Comparison of ENCODE assay signal across 9 cellular contexts in genomic region chr10:15237351-15237750, GRCh38.
DNase-seq lines count a peak whose midpoint lies in the region; ATAC-seq and TF ChIP-seq lines count a peak whose summit lies in the region.
"Had no signal": no experiment of that assay in that cellular context is flagged by ENCODE, and none has a peak within 500 bp of the region (broad histone marks: within the 10 kb centered on the region; RNA-seq: fewer than 3 reads in every experiment).

No MANE protein-coding gene starts in this region.

- H3K36me3 ChIP-seq in GM23248 (ENCODE audit: low read depth) (no peaks in the 10 kb centered on the region), adipocyte (ENCODE audit: control insufficient read depth, insufficient read depth, low read length, severe bottlenecking) (no peaks in the 10 kb centered on the region), gastroesophageal sphincter (no peaks in the 10 kb centered on the region), rectal smooth muscle tissue (ENCODE audit: control insufficient read depth, insufficient read depth, low read length) (no peaks in the 10 kb centered on the region)

- no peak overlapping the region for H3K4me3 Mint-ChIP-seq in activated T-cell treated with anti-CD3 and anti-CD28 coated beads, Interleukin-2, amount 50 U/mL, for 4 hours

- TF ChIP-seq POLR2A in gastroesophageal sphincter (IDR thresholded peaks at IDR 0.05) = no peak

- H3K27ac ChIP-seq in GM23248 (peak overlapping the region; percentile 73), gastroesophageal sphincter (peak overlapping the region in 3 of 4 donors; percentile 19 to 59 (median 38)), rectal smooth muscle tissue (ENCODE audit: low read depth, low read length) (peak overlapping the region; percentile 40)

- H3K27me3 Mint-ChIP-seq in activated T-cell treated with anti-CD3 and anti-CD28 coated beads, Interleukin-2, amount 50 U/mL, for 4 hours (ENCODE audit: low read depth) = no peaks in the 10 kb centered on the region

- TF ChIP-seq EP300 in gastroesophageal sphincter (IDR thresholded peaks at IDR 0.05) = no peak

- peak; percentile 71 for ATAC-seq in gastroesophageal sphincter
- ATAC-seq in GM19455 (IDR thresholded peaks at IDR 0.05; ENCODE audit: unreplicated experiment) = no peak
- no peak for ATAC-seq in activated T-cell treated with anti-CD3 and anti-CD28 coated beads, Interleukin-2, amount 50 U/mL, for 4 hours
- no peak for ATAC-seq in GM19397 (IDR thresholded peaks at IDR 0.05; ENCODE audit: unreplicated experiment)

- WGBS in GM23248 (ENCODE audit: low coverage in 1 of 2, low lambda C conversion rate in 2 of 2, missing lambda C conversion rate in 2 of 2), 2 experiments = 18 to 22% methylated on average over 5 of the region's 5 CpGs
- whole genome bisulfite sequencing in gastroesophageal sphincter (ENCODE audit: low coverage in 1 of 2), 2 donors = 25 to 30% methylated on average over 2 to 5 of the region's 5 CpGs

- H3K27me3 ChIP-seq in GM23248 (replicated peaks; ENCODE audit: insufficient read depth) (no peaks in the 10 kb centered on the region), adipocyte (replicated peaks; ENCODE audit: control insufficient read depth, insufficient read depth, low read length) (no peaks in the 10 kb centered on the region), gastroesophageal sphincter (no peaks in the 10 kb centered on the region), rectal smooth muscle tissue (ENCODE audit: control insufficient read depth, insufficient read depth, low read length) (no peaks in the 10 kb centered on the region)

- H3F3A ChIP-seq in GM23248 (ENCODE audit: insufficient read depth) = no peaks in the 10 kb centered on the region

- no peaks in the 10 kb centered on the region for H3K79me2 ChIP-seq in GM23248 (ENCODE audit: insufficient read depth)

- H3K9me3 ChIP-seq in GM23248 (ENCODE audit: low read depth) = no peaks in the 10 kb centered on the region
- H3K9me3 ChIP-seq in adipocyte (ENCODE audit: control insufficient read depth, low read length) = no peaks in the 10 kb centered on the region
- H3K9me3 ChIP-seq in gastroesophageal sphincter = no peaks in the 10 kb centered on the region

- H3K9ac ChIP-seq in GM23248 (peak overlapping the region; percentile 53), adipocyte (ENCODE audit: low read length) (no peak overlapping the region), rectal smooth muscle tissue (ENCODE audit: low read length) (no peak overlapping the region)

- H2AFZ ChIP-seq in GM23248 = 0 out of 2 replicates have a peak overlapping the region, but pooled peaks have one; percentile 11

- H3K9me3 Mint-ChIP-seq in activated T-cell treated with anti-CD3 and anti-CD28 coated beads, Interleukin-2, amount 50 U/mL, for 4 hours = no peaks in the 10 kb centered on the region

- DNase-seq in GM23248 (peak; percentile 90), adipocyte (ENCODE audit: low read depth) (peak; percentile 14), CD1c-positive myeloid dendritic cell (ENCODE audit: extremely low spot score) (no peak)
- no peak for DNase-seq in activated T-cell treated with anti-CD3 and anti-CD28 coated beads, Interleukin-2, amount 50 U/mL, for 4 hours
- DNase-seq: activated CD4-positive, alpha-beta T cell treated with anti-CD3 and anti-CD28 coated beads for 1 hour had no signal

- peaks cover 12% of the 10 kb centered on the region for H3K4me1 ChIP-seq in GM23248 (ENCODE audit: insufficient read depth)
- H3K4me1 ChIP-seq in adipocyte (ENCODE audit: control insufficient read depth, insufficient read depth, low read length) = no peaks in the 10 kb centered on the region
- peaks cover 0 to 17% (median 11%) of the 10 kb centered on the region in 3 donors for H3K4me1 ChIP-seq in gastroesophageal sphincter
- H3K4me1 ChIP-seq in rectal smooth muscle tissue (ENCODE audit: control insufficient read depth, insufficient read depth, low read length) = peaks cover 9% of the 10 kb centered on the region

- H3K36me3 Mint-ChIP-seq in activated T-cell treated with anti-CD3 and anti-CD28 coated beads, Interleukin-2, amount 50 U/mL, for 4 hours (ENCODE audit: insufficient read depth) = peaks cover 5% of the 10 kb centered on the region

- H3K9me2 ChIP-seq in GM23248 (ENCODE audit: insufficient read depth) = no peaks in the 10 kb centered on the region

- H4K20me1 ChIP-seq in GM23248 (ENCODE audit: insufficient read depth) = no peaks in the 10 kb centered on the region

- H3K4me2 ChIP-seq in GM23248 (ENCODE audit: unreplicated experiment) = no peak overlapping the region

- H3K4me3 ChIP-seq in GM23248 = no peak overlapping the region
- H3K4me3 ChIP-seq in adipocyte (ENCODE audit: low read length) = no peak overlapping the region
- no peak overlapping the region for H3K4me3 ChIP-seq in gastroesophageal sphincter
- no peak overlapping the region for H3K4me3 ChIP-seq in rectal smooth muscle tissue (ENCODE audit: low read length)

- peaks cover 11% of the 10 kb centered on the region for H3K4me1 Mint-ChIP-seq in activated T-cell treated with anti-CD3 and anti-CD28 coated beads, Interleukin-2, amount 50 U/mL, for 4 hours (ENCODE audit: low read depth)

- no peak for TF ChIP-seq CTCF in gastroesophageal sphincter (IDR thresholded peaks at IDR 0.05)

- in situ Hi-C loops in GM23248 (cut with MboI) = no loop called here

Comparison
In these comparisons a context has a peak if more than half of its experiments do, and no peak if none do; other contexts are left out.
1. DNase-seq: peak in GM23248 (single experiment) and adipocyte (single experiment); none in activated T-cell treated with anti-CD3 and anti-CD28 coated beads, Interleukin-2, amount 50 U/mL, for 4 hours (single experiment) and CD1c-positive myeloid dendritic cell (single experiment).
2. Peak in every context shown above with its lines, with median percentiles within 50 percentile points of each other: H3K27ac ChIP-seq.